ENCODE assay signal across 8 cellular contexts in the genomic region with DNA sequence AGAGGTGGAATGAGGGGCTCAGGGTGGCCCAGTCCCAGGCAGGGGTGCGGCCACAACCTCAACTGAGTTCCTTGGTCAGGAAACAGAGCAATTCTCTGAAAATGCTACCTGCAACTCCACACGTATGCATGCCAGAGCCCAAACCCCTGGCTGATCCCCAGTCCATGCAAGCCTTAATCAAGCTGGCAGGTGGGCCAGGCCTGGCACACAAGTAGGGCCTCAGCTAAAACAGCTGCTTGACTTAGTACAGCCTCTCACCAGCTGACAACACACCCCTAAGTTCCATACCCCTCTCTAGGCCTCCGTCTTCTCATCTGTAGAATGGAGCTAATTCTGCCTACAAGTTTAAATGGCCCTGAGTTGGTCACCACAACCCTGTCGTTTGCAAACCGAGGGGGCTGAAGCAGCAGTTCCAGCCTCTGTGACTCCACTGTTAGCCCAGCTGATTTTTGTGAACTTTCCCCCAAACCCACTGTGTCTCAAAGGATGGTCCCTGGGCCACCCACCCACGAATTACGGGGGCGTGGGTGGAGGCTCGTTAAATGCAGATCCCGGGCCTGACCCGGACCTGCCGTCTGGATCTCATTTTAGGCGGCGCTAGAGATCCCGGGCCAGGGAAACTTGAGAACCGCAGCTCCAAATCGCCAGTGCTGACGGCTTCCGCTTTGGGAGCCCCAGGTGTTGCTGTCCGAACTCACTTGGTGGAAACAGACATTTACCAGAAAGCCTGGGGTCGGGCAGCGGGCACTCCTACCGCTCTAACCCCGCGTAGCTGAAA. TPM values are rescaled to one million over a fixed set of nuclear protein-coding genes. Genes with fewer than 3 reads are reported as not detected.
DNase-seq lines count a peak whose midpoint lies in the region; ATAC-seq lines count a peak whose summit lies in the region.

No MANE protein-coding gene starts in this region.

- DNase-seq in activated CD8-positive, alpha-beta memory T cell treated with anti-CD3 and anti-CD28 coated beads, Interleukin-2, amount 10 ng/mL, durations not matched to agents 7 days and 5 days: no peak
- no peak for DNase-seq in activated CD8-positive, alpha-beta memory T cell treated with anti-CD3 and anti-CD28 coated beads, Interleukin-2, amount 50 U/mL, for 48 hours
- peak in 35 of 42 donors; percentile 28 to 77 (median 51) for DNase-seq in head of caudate nucleus
- DNase-seq in NK-92 treated with Interleukin-12 subunit alpha and Interleukin-12 subunit beta, amount 100 ng/mL, for 24 hours (lab: John Stamatoyannopoulos, UW): no peak
- DNase-seq in SIG-M5 treated with dmso at 0.1 percent for 504 hours (lab: John Stamatoyannopoulos, UW; ENCODE audit: unreplicated experiment): no peak

- H3K4me1 Mint-ChIP-seq in activated CD8-positive, alpha-beta memory T cell treated with anti-CD3 and anti-CD28 coated beads, Interleukin-2, amount 10 ng/mL, durations not matched to agents 7 days and 5 days: peaks cover 6% of the 10 kb centered on the region
- H3K4me1 Mint-ChIP-seq in activated T-helper 17 cell treated with anti-CD3 and anti-CD28 coated beads, Interleukin-2, amount 50 U/mL, for 72 hours: no peaks in the 10 kb centered on the region

- no peak overlapping the region for H3K27ac Mint-ChIP-seq in activated CD8-positive, alpha-beta memory T cell treated with anti-CD3 and anti-CD28 coated beads, Interleukin-2, amount 10 ng/mL, durations not matched to agents 7 days and 5 days
- no peak overlapping the region for H3K27ac Mint-ChIP-seq in activated T-helper 17 cell treated with anti-CD3 and anti-CD28 coated beads, Interleukin-2, amount 50 U/mL, for 72 hours

- peaks cover 2% of the 10 kb centered on the region for H3K27me3 ChIP-seq in neuron (ENCODE audit: insufficient read depth, low read length)

- H3K4me3 ChIP-seq in neuron (ENCODE audit: low read length): peak overlapping the region; percentile 61

- CTCF ChIA-PET in activated CD8-positive, alpha-beta memory T cell treated with anti-CD3 and anti-CD28 coated beads, Interleukin-2, amount 10 ng/mL, durations not matched to agents 7 days and 5 days (lab: Charles Lee): interaction anchor here (1.0 to 1.4 kb wide), 3 partner anchors 11 to 116 kb away, joined by 3 to 4 read pairs (median 3); no protein-coding TSS in a partner anchor

- H3K9me3 ChIP-seq in neuron (ENCODE audit: low read length): no peaks in the 10 kb centered on the region

- intact Hi-C loops in head of caudate nucleus (cut with DNase I): no loop called here

- H3K4me1 ChIP-seq in neuron (ENCODE audit: insufficient read depth, low read length): peaks cover 5% of the 10 kb centered on the region

- H3K4me3 Mint-ChIP-seq in activated CD8-positive, alpha-beta memory T cell treated with anti-CD3 and anti-CD28 coated beads, Interleukin-2, amount 10 ng/mL, durations not matched to agents 7 days and 5 days: peak overlapping the region; percentile 40
- peak overlapping the region; percentile 53 for H3K4me3 Mint-ChIP-seq in activated T-helper 17 cell treated with anti-CD3 and anti-CD28 coated beads, Interleukin-2, amount 50 U/mL, for 72 hours

- H3K36me3 Mint-ChIP-seq in activated CD8-positive, alpha-beta memory T cell treated with anti-CD3 and anti-CD28 coated beads, Interleukin-2, amount 10 ng/mL, durations not matched to agents 7 days and 5 days: no peaks in the 10 kb centered on the region
- H3K36me3 Mint-ChIP-seq in activated T-helper 17 cell treated with anti-CD3 and anti-CD28 coated beads, Interleukin-2, amount 50 U/mL, for 72 hours (ENCODE audit: low read depth): no peaks in the 10 kb centered on the region

- no peak for ATAC-seq in activated CD8-positive, alpha-beta memory T cell treated with anti-CD3 and anti-CD28 coated beads, Interleukin-2, amount 10 ng/mL, durations not matched to agents 7 days and 5 days
- peak; percentile 32 for ATAC-seq in HG03159 (IDR thresholded peaks at IDR 0.05; ENCODE audit: unreplicated experiment)
- ATAC-seq in activated T-helper 17 cell treated with anti-CD3 and anti-CD28 coated beads, Interleukin-2, amount 50 U/mL, for 72 hours (replicated peaks): no peak

- H2AFZ ChIP-seq in neuron (ENCODE audit: low read depth, low read length): peak overlapping the region; percentile 97

- H3K9me3 Mint-ChIP-seq in activated CD8-positive, alpha-beta memory T cell treated with anti-CD3 and anti-CD28 coated beads, Interleukin-2, amount 10 ng/mL, durations not matched to agents 7 days and 5 days (ENCODE audit: low read depth): no peaks in the 10 kb centered on the region
- H3K9me3 Mint-ChIP-seq in activated T-helper 17 cell treated with anti-CD3 and anti-CD28 coated beads, Interleukin-2, amount 50 U/mL, for 72 hours: no peaks in the 10 kb centered on the region

- peaks cover 63% of the 10 kb centered on the region for H3K27me3 Mint-ChIP-seq in activated CD8-positive, alpha-beta memory T cell treated with anti-CD3 and anti-CD28 coated beads, Interleukin-2, amount 10 ng/mL, durations not matched to agents 7 days and 5 days
- peaks cover 30% of the 10 kb centered on the region for H3K27me3 Mint-ChIP-seq in activated T-helper 17 cell treated with anti-CD3 and anti-CD28 coated beads, Interleukin-2, amount 50 U/mL, for 72 hours

- no peaks in the 10 kb centered on the region for H3K36me3 ChIP-seq in neuron (ENCODE audit: insufficient read depth, low read length)

RNA-seq across cellular contexts. Expression of gene CHDH, which starts 0.9 kb away (rescaled TPM):
- total RNA-seq in activated CD8-positive, alpha-beta memory T cell treated with anti-CD3 and anti-CD28 coated beads, Interleukin-2, amount 10 ng/mL, durations not matched to agents 7 days and 5 days: 1 to 10 TPM in 1 of 2 experiments, under 1 TPM in 1; 0.53 to 1.0 TPM
- 1 to 10 TPM; 1.1 TPM for total RNA-seq in activated T-helper 17 cell treated with anti-CD3 and anti-CD28 coated beads, Interleukin-2, amount 50 U/mL, for 72 hours

RNA-seq across cellular contexts. Expression of gene IL17RB, which starts 1.1 kb away (rescaled TPM):
- 1 to 10 TPM; 2.4 to 7.0 TPM for total RNA-seq in activated CD8-positive, alpha-beta memory T cell treated with anti-CD3 and anti-CD28 coated beads, Interleukin-2, amount 10 ng/mL, durations not matched to agents 7 days and 5 days
- total RNA-seq in activated T-helper 17 cell treated with anti-CD3 and anti-CD28 coated beads, Interleukin-2, amount 50 U/mL, for 72 hours: 1 to 10 TPM; 1.8 to 2.6 TPM

RNA-seq across cellular contexts. Expression of gene ACTR8, which starts 36.7 kb away (rescaled TPM):
- 10 to 100 TPM; 28.9 to 42.2 TPM for total RNA-seq in activated CD8-positive, alpha-beta memory T cell treated with anti-CD3 and anti-CD28 coated beads, Interleukin-2, amount 10 ng/mL, durations not matched to agents 7 days and 5 days
- total RNA-seq in activated T-helper 17 cell treated with anti-CD3 and anti-CD28 coated beads, Interleukin-2, amount 50 U/mL, for 72 hours: 10 to 100 TPM; 26.6 to 30.8 TPM

RNA-seq across cellular contexts. Expression of gene SELENOK, which starts 46.4 kb away (rescaled TPM):
- 10 to 100 TPM; 56.5 to 60.0 TPM for total RNA-seq in activated CD8-positive, alpha-beta memory T cell treated with anti-CD3 and anti-CD28 coated beads, Interleukin-2, amount 10 ng/mL, durations not matched to agents 7 days and 5 days
- 10 to 100 TPM; 37.0 to 55.9 TPM for total RNA-seq in activated T-helper 17 cell treated with anti-CD3 and anti-CD28 coated beads, Interleukin-2, amount 50 U/mL, for 72 hours

Comparison
In these comparisons a context has a peak if more than half of its experiments do, and no peak if none do; other contexts are left out.
1. DNase-seq: peak in head of caudate nucleus (35 of 42); none in activated CD8-positive, alpha-beta memory T cell treated with anti-CD3 and anti-CD28 coated beads, Interleukin-2, amount 10 ng/mL, durations not matched to agents 7 days and 5 days (single experiment), activated CD8-positive, alpha-beta memory T cell treated with anti-CD3 and anti-CD28 coated beads, Interleukin-2, amount 50 U/mL, for 48 hours (single experiment), NK-92 treated with Interleukin-12 subunit alpha and Interleukin-12 subunit beta, amount 100 ng/mL, for 24 hours (single experiment) and SIG-M5 treated with dmso at 0.1 percent for 504 hours (single experiment).